ENCODE assay signal across 28 cellular contexts in the genomic region with DNA sequence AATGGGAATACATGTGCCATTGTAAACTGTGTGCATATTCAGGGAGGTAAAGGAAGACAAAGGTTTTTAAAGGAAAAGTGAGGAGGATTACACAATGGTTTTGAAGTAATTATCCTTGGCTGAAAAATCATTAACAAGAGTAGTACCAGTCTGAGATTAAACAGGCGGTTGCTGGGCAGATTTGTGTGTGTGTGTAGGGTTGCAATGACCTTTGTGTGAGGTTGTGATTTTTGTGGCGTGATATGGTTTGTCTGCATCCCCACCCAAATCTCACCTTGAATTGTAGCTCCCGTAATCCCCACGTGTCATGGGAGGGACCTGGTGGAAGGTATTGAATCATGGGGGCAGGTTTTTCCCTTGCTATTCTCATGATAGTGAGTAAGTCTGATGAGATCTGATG.
"Had no signal": no experiment of that assay in that cellular context is flagged by ENCODE, and none has a peak within 500 bp of the region (broad histone marks: within the 10 kb centered on the region; RNA-seq: fewer than 3 reads in every experiment).

No MANE protein-coding gene starts in this region.

- H3K27ac Mint-ChIP-seq: stimulated activated memory B cell treated with anti-CD40 and anti-IgM and Interleukin-4, amounts not matched to agents 10 μg/mL and 1 μg/mL and 100 μg/mL, for 72 hours; stimulated activated naive B cell treated with anti-CD40 and anti-IgM and Interleukin-4, amounts not matched to agents 10 μg/mL and 1 μg/mL and 100 μg/mL, for 72 hours; stimulated activated naive CD8-positive, alpha-beta T cell treated with anti-CD3 and anti-CD28 coated beads, Interleukin-15, amount 100 ng/mL, for 72 hours; stimulated activated naive CD8-positive, alpha-beta T cell treated with anti-CD3 and anti-CD28 coated beads, Interleukin-15, Interleukin-2, amounts not matched to agents 100 ng/mL and 50 ng/mL, for 24 hours; type B pancreatic cell had no signal

- ATAC-seq: stimulated activated memory B cell treated with anti-CD40 and anti-IgM and Interleukin-4, amounts not matched to agents 10 μg/mL and 1 μg/mL and 100 μg/mL, for 72 hours; stimulated activated naive B cell treated with anti-CD40 and anti-IgM and Interleukin-4, amounts not matched to agents 10 μg/mL and 1 μg/mL and 100 μg/mL, for 72 hours; stimulated activated naive CD8-positive, alpha-beta T cell treated with anti-CD3 and anti-CD28 coated beads, Interleukin-15, amount 100 ng/mL, for 72 hours; stimulated activated naive CD8-positive, alpha-beta T cell treated with anti-CD3 and anti-CD28 coated beads, Interleukin-15, Interleukin-2, amounts not matched to agents 100 U/mL and 50 U/mL, for 24 hours; upper lobe of right lung had no signal

- DNase-seq: stimulated activated CD4-positive, alpha-beta T cell treated with anti-CD3 and anti-CD28 coated beads, Interleukin-2, amount 100 ng/mL, for 24 hours; stimulated activated CD4-positive, alpha-beta T cell treated with anti-CD3 and anti-CD28 coated beads, Interleukin-2, amount 100 ng/mL, for 48 hours; stimulated activated CD4-positive, alpha-beta T cell treated with anti-CD3 and anti-CD28 coated beads, Interleukin-4, amount 100 ng/mL, for 1 hour; stimulated activated CD4-positive, alpha-beta T cell treated with anti-CD3 and anti-CD28 coated beads, Interleukin-4, amount 100 ng/mL, for 24 hours; stimulated activated CD4-positive, alpha-beta T cell treated with anti-CD3 and anti-CD28 coated beads, Interleukin-4, amount 100 ng/mL, for 4 hours; stimulated activated CD8-positive, alpha-beta memory T cell treated with anti-CD3 and anti-CD28 coated beads, Interleukin-4, amount 100 ng/mL, for 48 hours; stimulated activated naive B cell treated with anti-CD40 and anti-IgM and Interleukin-4, amounts not matched to agents 10 μg/mL and 1 μg/mL and 100 μg/mL, for 72 hours; stimulated activated naive CD4-positive, alpha-beta T cell; stimulated activated naive CD4-positive, alpha-beta T cell treated with Interleukin-2 at 50 U/mL for 16 hours; stimulated activated naive CD8-positive, alpha-beta T cell treated with anti-CD3 and anti-CD28 coated beads, Interleukin-15, amount 100 ng/mL, for 72 hours; stimulated activated naive CD8-positive, alpha-beta T cell treated with anti-CD3 and anti-CD28 coated beads, Interleukin-15, Interleukin-2, amounts not matched to agents 100 U/mL and 50 U/mL, for 24 hours; stomach; substantia nigra; testis; thyroid gland; tibial artery; transverse colon; trophoblast cell; upper lobe of left lung; upper lobe of right lung; uterus had no signal

- H3K4me3 ChIP-seq: stomach, suprapubic skin, testis, thoracic aorta, thyroid gland, tibial artery, tibial nerve, transverse colon, upper lobe of left lung, upper lobe of right lung, uterus, vagina had no signal

- H3K9me3 ChIP-seq: stomach, suprapubic skin, testis, thoracic aorta, thyroid gland, tibial artery, tibial nerve, transverse colon, upper lobe of left lung, upper lobe of right lung, uterus, vagina had no signal

- H3K36me3 ChIP-seq: stomach, suprapubic skin, thoracic aorta, thyroid gland, tibial artery, tibial nerve, transverse colon, upper lobe of left lung, upper lobe of right lung, uterus, vagina had no signal

- H3K4me3 Mint-ChIP-seq: stimulated activated memory B cell treated with anti-CD40 and anti-IgM and Interleukin-4, amounts not matched to agents 10 μg/mL and 1 μg/mL and 100 μg/mL, for 72 hours; stimulated activated naive B cell treated with anti-CD40 and anti-IgM and Interleukin-4, amounts not matched to agents 10 μg/mL and 1 μg/mL and 100 μg/mL, for 72 hours; stimulated activated naive CD8-positive, alpha-beta T cell treated with anti-CD3 and anti-CD28 coated beads, Interleukin-15, amount 100 ng/mL, for 72 hours; stimulated activated naive CD8-positive, alpha-beta T cell treated with anti-CD3 and anti-CD28 coated beads, Interleukin-15, Interleukin-2, amounts not matched to agents 100 ng/mL and 50 ng/mL, for 24 hours; type B pancreatic cell had no signal

- H3K4me1 Mint-ChIP-seq: stimulated activated memory B cell treated with anti-CD40 and anti-IgM and Interleukin-4, amounts not matched to agents 10 μg/mL and 1 μg/mL and 100 μg/mL, for 72 hours; stimulated activated naive B cell treated with anti-CD40 and anti-IgM and Interleukin-4, amounts not matched to agents 10 μg/mL and 1 μg/mL and 100 μg/mL, for 72 hours; stimulated activated naive CD8-positive, alpha-beta T cell treated with anti-CD3 and anti-CD28 coated beads, Interleukin-15, amount 100 ng/mL, for 72 hours had no signal

- H3K4me1 ChIP-seq: stomach, tibial nerve, upper lobe of right lung, uterus, vagina had no signal

- H3K9me3 Mint-ChIP-seq: stimulated activated memory B cell treated with anti-CD40 and anti-IgM and Interleukin-4, amounts not matched to agents 10 μg/mL and 1 μg/mL and 100 μg/mL, for 72 hours; stimulated activated naive B cell treated with anti-CD40 and anti-IgM and Interleukin-4, amounts not matched to agents 10 μg/mL and 1 μg/mL and 100 μg/mL, for 72 hours; stimulated activated naive CD8-positive, alpha-beta T cell treated with anti-CD3 and anti-CD28 coated beads, Interleukin-15, amount 100 ng/mL, for 72 hours; stimulated activated naive CD8-positive, alpha-beta T cell treated with anti-CD3 and anti-CD28 coated beads, Interleukin-15, Interleukin-2, amounts not matched to agents 100 ng/mL and 50 ng/mL, for 24 hours; type B pancreatic cell had no signal

- H3K36me3 Mint-ChIP-seq: stimulated activated memory B cell treated with anti-CD40 and anti-IgM and Interleukin-4, amounts not matched to agents 10 μg/mL and 1 μg/mL and 100 μg/mL, for 72 hours; stimulated activated naive B cell treated with anti-CD40 and anti-IgM and Interleukin-4, amounts not matched to agents 10 μg/mL and 1 μg/mL and 100 μg/mL, for 72 hours; type B pancreatic cell had no signal

- H3K27me3 Mint-ChIP-seq: stimulated activated naive CD8-positive, alpha-beta T cell treated with anti-CD3 and anti-CD28 coated beads, Interleukin-15, amount 100 ng/mL, for 72 hours; stimulated activated naive CD8-positive, alpha-beta T cell treated with anti-CD3 and anti-CD28 coated beads, Interleukin-15, Interleukin-2, amounts not matched to agents 100 ng/mL and 50 ng/mL, for 24 hours had no signal
